1 cellular context compared by ENCODE assay signal in the genomic region with DNA sequence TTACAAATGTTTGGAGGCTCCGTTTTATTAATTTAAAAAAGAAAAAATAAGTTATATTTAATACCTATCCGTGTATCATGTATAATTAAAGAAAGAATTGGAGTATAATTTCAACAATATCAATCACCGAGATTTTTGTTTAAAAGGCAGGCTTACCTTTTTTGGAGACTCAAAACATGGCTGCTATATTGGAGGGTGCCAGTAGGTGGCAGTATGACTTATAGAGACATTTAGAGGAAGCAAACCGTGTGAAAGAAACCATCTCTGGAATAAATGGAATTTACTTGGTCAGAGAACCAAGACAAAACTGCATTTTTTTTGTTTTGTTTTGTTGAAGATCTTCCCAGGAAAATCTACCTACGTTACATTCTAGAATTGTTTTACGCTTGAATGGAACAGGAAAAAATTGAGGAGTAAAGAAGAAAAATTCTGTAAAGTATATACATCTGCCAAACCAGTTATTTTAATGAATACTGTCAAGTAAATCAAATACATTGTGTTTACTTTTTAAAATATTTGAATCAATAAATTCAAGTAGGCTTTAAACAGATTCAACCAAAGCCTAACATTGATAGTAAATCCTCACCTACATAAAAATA.
TF ChIP-seq lines count a peak whose summit lies in the region.

No MANE protein-coding gene starts in this region.

TF ChIP-seq in K562, 482 proteins besides CTCF, POLR2A, EP300 and RAD21 (continued from another document):
- TF ChIP-seq PATZ1 (CRISPR knock-in tag; IDR thresholded peaks at IDR 0.05; ENCODE audit: borderline replicate concordance) (no peak), BRF1 (IDR thresholded peaks at IDR 0.05; ENCODE audit: borderline replicate concordance, extremely low read depth, insufficient read length) (no peak), MEF2A (IDR thresholded peaks at IDR 0.05; ENCODE audit: control insufficient read depth, low read depth, low read length) (no peak), SRSF3 (IDR thresholded peaks at IDR 0.05; ENCODE audit: insufficient read depth, low read length) (no peak)
